9 cellular contexts compared by ENCODE assay signal in the genomic region with DNA sequence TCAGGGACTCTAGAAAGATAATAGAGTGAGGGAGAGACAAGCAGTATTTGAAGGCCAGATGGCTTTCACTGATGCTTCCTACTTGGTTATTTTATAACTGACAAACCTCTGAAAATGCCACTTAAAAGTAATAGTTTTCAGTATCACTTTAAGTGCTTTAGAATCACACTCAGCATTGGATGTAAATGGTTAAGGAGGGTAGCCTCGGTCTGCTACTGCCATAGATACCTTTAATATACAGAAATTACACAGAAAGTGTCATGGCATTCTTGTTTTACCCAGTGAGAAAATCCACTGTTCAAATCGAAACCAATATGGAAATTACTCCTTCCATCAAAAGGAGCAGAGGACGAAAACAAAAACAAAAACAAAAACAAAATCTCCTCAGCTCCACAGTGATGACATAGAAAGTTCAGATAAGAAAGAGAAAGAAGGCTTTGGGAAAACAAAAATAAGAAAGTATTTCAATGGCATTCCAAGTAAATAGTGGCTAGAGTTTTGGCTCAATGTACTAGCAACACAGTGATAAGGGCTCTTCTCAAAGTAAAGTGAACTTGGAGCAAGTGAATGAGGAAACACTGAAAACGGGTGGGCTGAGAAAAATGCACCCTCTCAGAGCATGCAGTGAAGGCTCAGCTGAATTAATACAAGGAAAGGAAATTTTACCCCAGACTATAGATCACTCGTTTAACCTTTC. TPM values are rescaled to one million over a fixed set of nuclear protein-coding genes. Genes with fewer than 3 reads are reported as not detected.
A peak's percentile ranks its signal among the peaks of the same experiment; 100 is the strongest.
DNase-seq lines count a peak whose midpoint lies in the region; ATAC-seq, FAIRE-seq and TF ChIP-seq lines count a peak whose summit lies in the region.
"Had no signal": no experiment of that assay in that cellular context is flagged by ENCODE, and none has a peak within 500 bp of the region (broad histone marks: within the 10 kb centered on the region; RNA-seq: fewer than 3 reads in every experiment).

No MANE protein-coding gene starts in this region.

- TF ChIP-seq EP300 in HepG2 (IDR thresholded peaks at IDR 0.05; ENCODE audit: low read depth in 2 of 2, low read length in 2 of 2): no peak
- no peak for TF ChIP-seq EP300 in HepG2 (CRISPR knock-in tag; IDR thresholded peaks at IDR 0.05; ENCODE audit: borderline replicate concordance)

- no peak for TF ChIP-seq CTCF in HepG2 (CRISPR knock-in tag; IDR thresholded peaks at IDR 0.05)

- no peak overlapping the region for H3K27ac ChIP-seq in HepG2 (ENCODE audit: extremely low read length, insufficient read depth, low read length)

- no peaks in the 10 kb centered on the region; a peak in 1 of 5 replicates for H3K27me3 ChIP-seq in HepG2 (ENCODE audit: control insufficient read depth in 1 of 2, insufficient read depth in 2 of 2, low read length in 2 of 2)

- peaks cover 84% of the 10 kb centered on the region for H3K36me3 Mint-ChIP-seq in activated CD4-positive, alpha-beta T cell treated with anti-CD3 and anti-CD28 coated beads, Interleukin-2, amount 10 ng/mL, durations not matched to agents 7 days and 5 days (ENCODE audit: low read depth)
- H3K36me3 Mint-ChIP-seq in T-helper 17 cell (ENCODE audit: low read depth): peaks cover 3% of the 10 kb centered on the region

- no peaks in the 10 kb centered on the region for H3K4me1 ChIP-seq in HepG2 (ENCODE audit: insufficient read depth, low read length)

- DNase-seq in activated CD4-positive, alpha-beta T cell treated with anti-CD3 and anti-CD28 coated beads, Interleukin-2, amount 10 ng/mL, durations not matched to agents 7 days and 5 days: no peak
- DNase-seq in activated CD4-positive, alpha-beta T cell treated with anti-CD3 and anti-CD28 coated beads for 48 hours: no peak
- DNase-seq in T-helper 17 cell: no peak
- DNase-seq in stimulated activated naive CD8-positive, alpha-beta T cell treated with anti-CD3 and anti-CD28 coated beads, Interleukin-15, amount 100 ng/mL, for 72 hours: no peak
- no peak for DNase-seq in islet precursor cell
- DNase-seq in HepG2 (ENCODE audit: low spot score): no peak
- DNase-seq: NCI-H146 had no signal

- in situ Hi-C loops in HepG2 (cut with HindIII; ENCODE audit: extremely low pct_ligation_motif_present, low pct_unique_long_range_greater_than_20kb): no loop called here

- POLR2A ChIA-PET in activated CD4-positive, alpha-beta T cell treated with anti-CD3 and anti-CD28 coated beads, Interleukin-2, amount 10 ng/mL, durations not matched to agents 7 days and 5 days (lab: Charles Lee): no interaction called here
- POLR2A ChIA-PET in HepG2 (lab: Yijun Ruan, JAX): no interaction called here

- H3K36me3 ChIP-seq in HepG2 (replicated peaks in 1 of 2; ENCODE audit: control insufficient read depth in 1 of 2, insufficient read depth in 2 of 2, low read length in 2 of 2): no peaks in the 10 kb centered on the region

- H3K4me3 Mint-ChIP-seq in activated CD4-positive, alpha-beta T cell treated with anti-CD3 and anti-CD28 coated beads, Interleukin-2, amount 10 ng/mL, durations not matched to agents 7 days and 5 days: peak overlapping the region; percentile 43
- H3K4me3 Mint-ChIP-seq in T-helper 17 cell: peak overlapping the region; percentile 90
- H3K4me3 Mint-ChIP-seq in stimulated activated naive CD8-positive, alpha-beta T cell treated with anti-CD3 and anti-CD28 coated beads, Interleukin-15, amount 100 ng/mL, for 72 hours: peak overlapping the region; percentile 52 to 62

- WGBS in HepG2 (ENCODE audit: low lambda C conversion rate): 4% methylated on average over 5 of the region's 5 CpGs

- no peak overlapping the region for H3K4me2 ChIP-seq in HepG2 (ENCODE audit: low read depth, low read length)

- CTCF ChIA-PET in activated CD4-positive, alpha-beta T cell treated with anti-CD3 and anti-CD28 coated beads, Interleukin-2, amount 10 ng/mL, durations not matched to agents 7 days and 5 days (lab: Charles Lee): interaction anchor here (1.6 to 1.9 kb wide), 2 partner anchors 12 to 19 kb away, joined by 4 to 9 read pairs; no protein-coding TSS in a partner anchor
- CTCF ChIA-PET in HepG2 (lab: Yijun Ruan, JAX; ENCODE audit: low intra/inter-chr PET ratio, low total read pairs): no interaction called here

- no peak for FAIRE-seq in HepG2 (lab: Jason Lieb, UNC)

- no peak overlapping the region for H3K9ac ChIP-seq in HepG2 (ENCODE audit: insufficient read depth, low read depth, low read length)

- H3K4me1 Mint-ChIP-seq in activated CD4-positive, alpha-beta T cell treated with anti-CD3 and anti-CD28 coated beads, Interleukin-2, amount 10 ng/mL, durations not matched to agents 7 days and 5 days: peaks cover 72% of the 10 kb centered on the region
- H3K4me1 Mint-ChIP-seq in T-helper 17 cell: peaks cover 34% of the 10 kb centered on the region
- peaks cover 86% of the 10 kb centered on the region for H3K4me1 Mint-ChIP-seq in stimulated activated naive CD8-positive, alpha-beta T cell treated with anti-CD3 and anti-CD28 coated beads, Interleukin-15, amount 100 ng/mL, for 72 hours

- H4K20me1 ChIP-seq in HepG2 (ENCODE audit: insufficient read depth, low read length): no peaks in the 10 kb centered on the region

- peak overlapping the region; percentile 86 for H3K27ac Mint-ChIP-seq in activated CD4-positive, alpha-beta T cell treated with anti-CD3 and anti-CD28 coated beads, Interleukin-2, amount 10 ng/mL, durations not matched to agents 7 days and 5 days
- H3K27ac Mint-ChIP-seq in T-helper 17 cell: peak overlapping the region; percentile 92
- H3K27ac Mint-ChIP-seq in stimulated activated naive CD8-positive, alpha-beta T cell treated with anti-CD3 and anti-CD28 coated beads, Interleukin-15, amount 100 ng/mL, for 72 hours: peak overlapping the region in 1 of 2 donors; percentile 93

- H3K27me3 Mint-ChIP-seq in activated CD4-positive, alpha-beta T cell treated with anti-CD3 and anti-CD28 coated beads, Interleukin-2, amount 10 ng/mL, durations not matched to agents 7 days and 5 days: no peaks in the 10 kb centered on the region
- no peaks in the 10 kb centered on the region for H3K27me3 Mint-ChIP-seq in T-helper 17 cell
- H3K27me3 Mint-ChIP-seq in stimulated activated naive CD8-positive, alpha-beta T cell treated with anti-CD3 and anti-CD28 coated beads, Interleukin-15, amount 100 ng/mL, for 72 hours: no peaks in the 10 kb centered on the region

- intact Hi-C loops in HepG2 (cut with micrococcal nuclease; ENCODE audit: unreplicated experiment): no loop called here

- BruUV-seq in HepG2 (replicated peaks; lab: Mats Ljungman, UMichigan): no TSS peak

- H2AFZ ChIP-seq in HepG2 (ENCODE audit: low read length): no peak overlapping the region

- TF ChIP-seq RAD21 in HepG2 (CRISPR knock-in tag; IDR thresholded peaks at IDR 0.05): no peak

- H3K79me2 ChIP-seq in HepG2 (ENCODE audit: insufficient read depth, low read length): no peaks in the 10 kb centered on the region

- TF ChIP-seq POLR2A in GM18505 (IDR thresholded peaks at IDR 0.05; ENCODE audit: borderline replicate concordance, extremely low read depth, insufficient read depth, insufficient read length) (no peak), HepG2 (IDR thresholded peaks at IDR 0.05; ENCODE audit: insufficient read depth in 1 of 2, low read depth in 2 of 2, low read length in 2 of 2) (no peak)

- peaks cover 7% of the 10 kb centered on the region for H3K9me3 Mint-ChIP-seq in activated CD4-positive, alpha-beta T cell treated with anti-CD3 and anti-CD28 coated beads, Interleukin-2, amount 10 ng/mL, durations not matched to agents 7 days and 5 days
- peaks cover 5 to 7% of the 10 kb centered on the region in 2 donors for H3K9me3 Mint-ChIP-seq in stimulated activated naive CD8-positive, alpha-beta T cell treated with anti-CD3 and anti-CD28 coated beads, Interleukin-15, amount 100 ng/mL, for 72 hours

- peak; percentile 42 for ATAC-seq in HG02973 (IDR thresholded peaks at IDR 0.05; ENCODE audit: unreplicated experiment)
- peak; percentile 12 for ATAC-seq in T-helper 17 cell
- ATAC-seq in stimulated activated naive CD8-positive, alpha-beta T cell treated with anti-CD3 and anti-CD28 coated beads, Interleukin-15, amount 100 ng/mL, for 72 hours: peak; percentile 59
- no peak for ATAC-seq in GM18505 (IDR thresholded peaks at IDR 0.05; ENCODE audit: unreplicated experiment)
- no peak for ATAC-seq in HepG2

- H3K9me3 ChIP-seq in T-helper 17 cell (ENCODE audit: control insufficient read depth, low read length, poor library complexity, severe bottlenecking): no peaks in the 10 kb centered on the region
- H3K9me3 ChIP-seq in HepG2 (ENCODE audit: low read length): no peaks in the 10 kb centered on the region

- H3K4me3 ChIP-seq in HepG2 (replicated peaks in 1 of 3; ENCODE audit: insufficient read depth in 1 of 3, low read depth in 2 of 3, low read length in 3 of 3): no peak overlapping the region

RNA-seq across cellular contexts. Expression of gene CD47, which starts 43.2 kb away (rescaled TPM):
- total RNA-seq in activated CD4-positive, alpha-beta T cell treated with anti-CD3 and anti-CD28 coated beads, Interleukin-2, amount 10 ng/mL, durations not matched to agents 7 days and 5 days: 100 to 1,000 TPM; 145 to 161 TPM
- 100 to 1,000 TPM; 150 to 170 TPM for total RNA-seq in T-helper 17 cell
- total RNA-seq in HepG2 (2016; rRNA removed; fragmentation: Illumina TruSeq; extraction: Trizol): 3.1 and 6.5 TPM in 2 replicates
- total RNA-seq in HepG2 (2016; cell fraction: cytosol; rRNA removed; fragmentation: Illumina TruSeq; extraction: Trizol; ENCODE audit: low read depth): 1.3 and 2.9 TPM in 2 replicates
- 2.7 and 7.3 TPM in 2 replicates for total RNA-seq in HepG2 (2016; cell fraction: insoluble cytoplasmic fraction; rRNA removed; fragmentation: Illumina TruSeq; extraction: Trizol)
- 4.1 and 4.8 TPM in 2 replicates for total RNA-seq in HepG2 (2016; cell fraction: membrane; rRNA removed; fragmentation: Illumina TruSeq; extraction: Trizol)
- total RNA-seq in HepG2 (2016; cell fraction: nucleus; rRNA removed; fragmentation: Illumina TruSeq; extraction: Trizol): 6.2 and 7.8 TPM in 2 replicates
- 2.5 and 3.3 TPM in 2 replicates for polyA plus RNA-seq in HepG2 (2011; rRNA removed)
- polyA plus RNA-seq in HepG2 (2011; cell fraction: cytosol; rRNA removed): 1.7 and 2.7 TPM in 2 replicates
- 1.1 and 1.3 TPM in 2 replicates for polyA plus RNA-seq in HepG2 (2011; cell fraction: nucleus; rRNA removed)
- 1.1 and 1.8 TPM in 2 replicates for polyA plus RNA-seq in HepG2 (2012)
- 2.0 and 2.2 TPM in 2 replicates for polyA plus RNA-seq in HepG2 (2016; cell fraction: cytosol; fragmentation: Illumina TruSeq; extraction: Trizol; ENCODE audit: low read depth)
- polyA plus RNA-seq in HepG2 (2016; cell fraction: insoluble cytoplasmic fraction; fragmentation: Illumina TruSeq; extraction: Trizol; ENCODE audit: low read depth): 2.8 and 3.0 TPM in 2 replicates
- 2.2 and 2.8 TPM in 2 replicates for polyA plus RNA-seq in HepG2 (2016; cell fraction: membrane; fragmentation: Illumina TruSeq; extraction: Trizol; ENCODE audit: low read depth)
- polyA plus RNA-seq in HepG2 (2016; cell fraction: nucleus; fragmentation: Illumina TruSeq; extraction: Trizol; ENCODE audit: insufficient read depth, low read depth): 5.7 and 10.7 TPM in 2 replicates
- 1.3 and 18.8 TPM in 2 replicates for polyA minus RNA-seq in HepG2 (2011; rRNA and poly(A)+ RNA removed; ENCODE audit: low replicate concordance)
- polyA minus RNA-seq in HepG2 (2011; cell fraction: cytosol; rRNA and poly(A)+ RNA removed): 1.5 and 1.6 TPM in 2 replicates
- polyA minus RNA-seq in HepG2 (2011; cell fraction: nucleus; rRNA and poly(A)+ RNA removed): 3.6 and 10.0 TPM in 2 replicates

Comparison
In these comparisons a context has a peak if more than half of its experiments do, and no peak if none do; other contexts are left out.
1. ATAC-seq: peak in HG02973 (single experiment), T-helper 17 cell (single experiment) and stimulated activated naive CD8-positive, alpha-beta T cell treated with anti-CD3 and anti-CD28 coated beads, Interleukin-15, amount 100 ng/mL, for 72 hours (single experiment); none in GM18505 (single experiment) and HepG2 (single experiment).
2. RNA of gene CD47, which starts 43.2 kb away (total RNA-seq): 150 to 170 TPM in T-helper 17 cell and 145 to 161 TPM in activated CD4-positive, alpha-beta T cell treated with anti-CD3 and anti-CD28 coated beads, Interleukin-2, amount 10 ng/mL, durations not matched to agents 7 days and 5 days; 1.3 to 7.8 TPM in HepG2; every median in the first group is over 10 times any median in the second.
3. Peak in every context shown above with its lines, with median percentiles within 50 percentile points of each other: H3K4me3 Mint-ChIP-seq.